Comparison of ENCODE assay signal across 17 cellular contexts in the genomic region with DNA sequence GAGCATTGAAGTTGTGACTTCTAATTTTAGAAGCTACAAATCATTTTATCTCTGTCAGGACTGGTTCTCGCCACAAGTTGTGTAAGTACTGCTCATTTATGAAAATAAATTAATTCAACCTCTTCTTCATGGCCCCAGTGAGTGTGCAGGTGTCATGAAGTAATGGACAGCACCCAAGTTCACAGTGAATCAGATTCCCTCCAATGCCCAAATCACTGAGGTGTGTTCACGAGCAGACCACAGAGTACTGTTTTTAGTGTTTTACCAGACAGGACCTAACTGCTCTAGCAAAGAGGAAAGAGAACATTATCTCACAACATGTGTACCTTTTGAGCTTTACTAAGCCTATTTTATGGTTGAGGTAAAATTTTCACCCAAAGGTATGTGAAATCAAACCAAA.
DNase-seq lines count a peak whose midpoint lies in the region; ATAC-seq and TF ChIP-seq lines count a peak whose summit lies in the region.
"Had no signal": no experiment of that assay in that cellular context is flagged by ENCODE, and none has a peak within 500 bp of the region (broad histone marks: within the 10 kb centered on the region; RNA-seq: fewer than 3 reads in every experiment).

No MANE protein-coding gene starts in this region.

- no peak for TF ChIP-seq EP300 in ovary (IDR thresholded peaks at IDR 0.05)

- H3K36me3 Mint-ChIP-seq in stimulated activated naive B cell treated with anti-CD40 and anti-IgM and Interleukin-4, amounts not matched to agents 10 μg/mL and 1 μg/mL and 100 μg/mL, for 72 hours = no peaks in the 10 kb centered on the region
- no peaks in the 10 kb centered on the region for H3K36me3 Mint-ChIP-seq in naive thymus-derived CD4-positive, alpha-beta T cell
- H3K36me3 Mint-ChIP-seq: CD14-positive monocyte; CD8-positive, alpha-beta T cell had no signal

- CTCF ChIA-PET in naive thymus-derived CD4-positive, alpha-beta T cell (lab: Charles Lee) = no interaction called here

- peak; percentile 72 for ATAC-seq in HG02852 (IDR thresholded peaks at IDR 0.05; ENCODE audit: unreplicated experiment)
- ATAC-seq in stimulated activated naive B cell treated with anti-CD40 and anti-IgM and Interleukin-4, amounts not matched to agents 10 μg/mL and 1 μg/mL and 100 μg/mL, for 72 hours (replicated peaks) = peak; percentile 82 to 95
- no peak for ATAC-seq in naive thymus-derived CD4-positive, alpha-beta T cell
- ATAC-seq: CD8-positive, alpha-beta T cell; HCT116 had no signal

- peaks cover 14 to 54% (median 40%) of the 10 kb centered on the region in 11 experiments; a peak in 19 of 22 replicates for H3K9me3 ChIP-seq in BLaER1 treated with 17β-estradiol and CSF1 and Interleukin-3, amounts not matched to agents 10 nM and 100 nM (replicated peaks in 1 of 11)
- H3K9me3 ChIP-seq in naive thymus-derived CD4-positive, alpha-beta T cell (ENCODE audit: control insufficient read depth in 2 of 3, low read length in 3 of 3) = no peaks in the 10 kb centered on the region
- no peaks in the 10 kb centered on the region for H3K9me3 ChIP-seq in ovary

- H3K36me3 ChIP-seq in BLaER1 treated with 17β-estradiol and CSF1 and Interleukin-3, amounts not matched to agents 10 nM and 100 nM = no peaks in the 10 kb centered on the region
- H3K36me3 ChIP-seq in naive thymus-derived CD4-positive, alpha-beta T cell (ENCODE audit: control insufficient read depth in 2 of 3, insufficient read depth in 3 of 3, low read length in 3 of 3) = no peaks in the 10 kb centered on the region
- no peaks in the 10 kb centered on the region for H3K36me3 ChIP-seq in ovary

- peaks cover 3 to 4% of the 10 kb centered on the region in 2 donors for H3K9me3 Mint-ChIP-seq in stimulated activated naive B cell treated with anti-CD40 and anti-IgM and Interleukin-4, amounts not matched to agents 10 μg/mL and 1 μg/mL and 100 μg/mL, for 72 hours
- peaks cover 0 to 23% (median 7%) of the 10 kb centered on the region in 11 donors for H3K9me3 Mint-ChIP-seq in naive thymus-derived CD4-positive, alpha-beta T cell

- no peak overlapping the region for H3K4me3 ChIP-seq in BLaER1 treated with 17β-estradiol and CSF1 and Interleukin-3, amounts not matched to agents 10 nM and 100 nM
- no peak overlapping the region for H3K4me3 ChIP-seq in naive thymus-derived CD4-positive, alpha-beta T cell (ENCODE audit: low read length)
- no peak overlapping the region for H3K4me3 ChIP-seq in ovary

- H4K20me1 ChIP-seq in BLaER1 treated with 17β-estradiol and CSF1 and Interleukin-3, amounts not matched to agents 10 nM and 100 nM = no peaks in the 10 kb centered on the region

- intact Hi-C loops in naive thymus-derived CD4-positive, alpha-beta T cell (cut with micrococcal nuclease) = no loop called here
- intact Hi-C loops in ovary (cut with DNase I) = no loop called here

- H3K4me2 ChIP-seq in BLaER1 treated with 17β-estradiol and CSF1 and Interleukin-3, amounts not matched to agents 10 nM and 100 nM = peak overlapping the region in 8 of 11 experiments; percentile 21 to 84 (median 53); a peak in 15 of 22 replicates

- peak overlapping the region in 2 of 11 experiments; percentile 6 to 76; a peak in 4 of 22 replicates for H3K27ac ChIP-seq in BLaER1 treated with 17β-estradiol and CSF1 and Interleukin-3, amounts not matched to agents 10 nM and 100 nM
- no peak overlapping the region for H3K27ac ChIP-seq in naive thymus-derived CD4-positive, alpha-beta T cell (ENCODE audit: low read depth, low read length)
- H3K27ac ChIP-seq in ovary = no peak overlapping the region

- no peaks in the 10 kb centered on the region for H3K27me3 ChIP-seq in BLaER1 treated with 17β-estradiol and CSF1 and Interleukin-3, amounts not matched to agents 10 nM and 100 nM
- H3K27me3 ChIP-seq in naive thymus-derived CD4-positive, alpha-beta T cell (ENCODE audit: control insufficient read depth in 2 of 2, insufficient read depth in 2 of 2, low read length in 2 of 2) = no peaks in the 10 kb centered on the region
- H3K27me3 ChIP-seq in ovary = no peaks in the 10 kb centered on the region

- DNase-seq in NAMALWA (ENCODE audit: low spot score) (peak; percentile 87), 8988T (no peak), ovary (no peak)
- no peak for DNase-seq in stimulated activated naive B cell treated with anti-CD40 and anti-IgM and Interleukin-4, amounts not matched to agents 10 μg/mL and 1 μg/mL and 100 μg/mL, for 72 hours
- no peak for DNase-seq in naive thymus-derived CD4-positive, alpha-beta T cell
- DNase-seq: CD8-positive, alpha-beta T cell; COR-L47; DMS153; DMS79 treated with DMSO at 0.1 percent for 48 hours; EL; IMR-90; KBM-7 had no signal

- POLR2A ChIA-PET in naive thymus-derived CD4-positive, alpha-beta T cell (lab: Charles Lee) = no interaction called here

- 83 to 88% (median 87%) methylated on average over 2 of the region's 2 CpGs for WGBS in ovary, 3 donors

- peak overlapping the region in 1 of 11 experiments; percentile 61; a peak in 1 of 22 replicates for H3K9ac ChIP-seq in BLaER1 treated with 17β-estradiol and CSF1 and Interleukin-3, amounts not matched to agents 10 nM and 100 nM

- H3K27me3 Mint-ChIP-seq in stimulated activated naive B cell treated with anti-CD40 and anti-IgM and Interleukin-4, amounts not matched to agents 10 μg/mL and 1 μg/mL and 100 μg/mL, for 72 hours = no peaks in the 10 kb centered on the region
- no peaks in the 10 kb centered on the region for H3K27me3 Mint-ChIP-seq in naive thymus-derived CD4-positive, alpha-beta T cell
- H3K27me3 Mint-ChIP-seq: B cell had no signal

- peaks cover 0 to 8% of the 10 kb centered on the region in 2 donors for H3K4me1 Mint-ChIP-seq in stimulated activated naive B cell treated with anti-CD40 and anti-IgM and Interleukin-4, amounts not matched to agents 10 μg/mL and 1 μg/mL and 100 μg/mL, for 72 hours
- no peaks in the 10 kb centered on the region for H3K4me1 Mint-ChIP-seq in naive thymus-derived CD4-positive, alpha-beta T cell
- H3K4me1 Mint-ChIP-seq: B cell, CD14-positive monocyte had no signal

- H3K27ac Mint-ChIP-seq in stimulated activated naive B cell treated with anti-CD40 and anti-IgM and Interleukin-4, amounts not matched to agents 10 μg/mL and 1 μg/mL and 100 μg/mL, for 72 hours = no peak overlapping the region
- no peak overlapping the region for H3K27ac Mint-ChIP-seq in naive thymus-derived CD4-positive, alpha-beta T cell
- H3K27ac Mint-ChIP-seq: B cell; CD14-positive monocyte; CD8-positive, alpha-beta T cell had no signal

- TF ChIP-seq CTCF in ovary (IDR thresholded peaks at IDR 0.05) = no peak

- peaks cover 0 to 30% (median 14%) of the 10 kb centered on the region in 10 experiments; a peak in 14 of 20 replicates for H3K4me1 ChIP-seq in BLaER1 treated with 17β-estradiol and CSF1 and Interleukin-3, amounts not matched to agents 10 nM and 100 nM
- H3K4me1 ChIP-seq in naive thymus-derived CD4-positive, alpha-beta T cell (ENCODE audit: control insufficient read depth in 2 of 2, insufficient read depth in 2 of 2, low read length in 2 of 2) = no peaks in the 10 kb centered on the region
- H3K4me1 ChIP-seq in ovary (ENCODE audit: insufficient read depth) = no peaks in the 10 kb centered on the region

- no peak for TF ChIP-seq POLR2A in ovary (IDR thresholded peaks at IDR 0.05)

- no peak overlapping the region for H3K4me3 Mint-ChIP-seq in stimulated activated naive B cell treated with anti-CD40 and anti-IgM and Interleukin-4, amounts not matched to agents 10 μg/mL and 1 μg/mL and 100 μg/mL, for 72 hours
- H3K4me3 Mint-ChIP-seq in naive thymus-derived CD4-positive, alpha-beta T cell = no peak overlapping the region
- H3K4me3 Mint-ChIP-seq: B cell; CD14-positive monocyte; CD8-positive, alpha-beta T cell had no signal
